In the genomic region with DNA sequence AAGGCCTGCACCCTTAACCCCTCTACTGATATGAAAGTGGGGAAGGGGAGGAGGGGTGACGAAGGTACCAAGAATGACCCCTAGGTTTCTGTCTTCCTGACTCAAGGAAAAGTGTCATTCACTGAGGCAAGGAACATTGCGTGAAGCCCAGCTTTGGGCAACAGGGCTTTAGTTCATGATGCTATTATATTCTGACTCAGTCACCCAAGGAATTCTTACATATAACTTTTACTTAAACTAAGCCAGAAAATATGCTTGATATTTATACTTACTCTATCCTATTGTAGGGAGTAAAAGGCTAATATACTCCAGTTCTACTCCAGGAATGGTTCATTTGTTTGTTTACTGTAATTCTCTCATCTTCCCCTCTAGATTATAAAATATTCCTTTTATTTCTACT, we compare ENCODE assay signal across 26 cellular contexts.
DNase-seq lines count a peak whose midpoint lies in the region; ATAC-seq and TF ChIP-seq lines count a peak whose summit lies in the region.
"Had no signal": no experiment of that assay in that cellular context is flagged by ENCODE, and none has a peak within 500 bp of the region (broad histone marks: within the 10 kb centered on the region; RNA-seq: fewer than 3 reads in every experiment).

No MANE protein-coding gene starts in this region.

- no peaks in the 10 kb centered on the region for H3K79me2 ChIP-seq in osteoblast (ENCODE audit: insufficient read depth, low read length)

- TF ChIP-seq CTCF in HFFc6 (IDR thresholded peaks at IDR 0.05): no peak
- no peak for TF ChIP-seq CTCF in osteoblast (IDR thresholded peaks at IDR 0.05; ENCODE audit: extremely low read depth, low read depth, low read length)
- no peak for TF ChIP-seq CTCF in CD14-positive monocyte (IDR thresholded peaks at IDR 0.05)
- no peak for TF ChIP-seq CTCF in WTC11 (IDR thresholded peaks at IDR 0.05)

- H3K27ac Mint-ChIP-seq in HFFc6 (peak overlapping the region; percentile 24), CD14-positive monocyte (no peak overlapping the region), WTC11 (no peak overlapping the region)
- H3K27ac Mint-ChIP-seq: B cell had no signal

- no peak for ATAC-seq in WTC11
- ATAC-seq in GM19452 (IDR thresholded peaks at IDR 0.05; ENCODE audit: unreplicated experiment): no peak
- ATAC-seq: HepG2, K562, PC-3 had no signal

- H3K36me3 ChIP-seq in osteoblast (ENCODE audit: insufficient read depth, low read length): peaks cover 45% of the 10 kb centered on the region

- H3K9me3 Mint-ChIP-seq in HFFc6: no peaks in the 10 kb centered on the region
- no peaks in the 10 kb centered on the region for H3K9me3 Mint-ChIP-seq in CD14-positive monocyte
- H3K9me3 Mint-ChIP-seq in WTC11: no peaks in the 10 kb centered on the region

- H3K4me3 Mint-ChIP-seq in HFFc6 (no peak overlapping the region), CD14-positive monocyte (no peak overlapping the region), WTC11 (no peak overlapping the region)
- H3K4me3 Mint-ChIP-seq: B cell had no signal

- H3K27me3 ChIP-seq in osteoblast (ENCODE audit: insufficient read depth, low read length): no peaks in the 10 kb centered on the region

- H3K4me1 Mint-ChIP-seq in HFFc6 (ENCODE audit: low read depth): peaks cover 39% of the 10 kb centered on the region
- H3K4me1 Mint-ChIP-seq in CD14-positive monocyte: peaks cover 5% of the 10 kb centered on the region
- peaks cover 17% of the 10 kb centered on the region for H3K4me1 Mint-ChIP-seq in WTC11
- H3K4me1 Mint-ChIP-seq: B cell had no signal

- no peak overlapping the region for H3K4me3 ChIP-seq in osteoblast (ENCODE audit: insufficient read depth, low read length)
- H3K4me3 ChIP-seq: HAP-1, K562 had no signal

- no peaks in the 10 kb centered on the region for H4K20me1 ChIP-seq in osteoblast (ENCODE audit: insufficient read depth, low read length)

- POLR2A ChIA-PET in WTC11 (lab: Charles Lee): no interaction called here

- no peaks in the 10 kb centered on the region for H3K9me3 ChIP-seq in osteoblast (ENCODE audit: low read depth, low read length)
- H3K9me3 ChIP-seq: HAP-1, SK-N-SH had no signal

- H3K36me3 Mint-ChIP-seq in HFFc6 (ENCODE audit: low read depth) (peaks cover 50% of the 10 kb centered on the region), CD14-positive monocyte (peaks cover 76 to 82% of the 10 kb centered on the region in 2 donors), WTC11 (peaks cover 35% of the 10 kb centered on the region)

- H2AFZ ChIP-seq in osteoblast (ENCODE audit: low read length): no peak overlapping the region

- peak overlapping the region; percentile 34 for H3K27ac ChIP-seq in osteoblast (ENCODE audit: low read depth, low read length)
- H3K27ac ChIP-seq: C4-2B had no signal

- peaks cover 2% of the 10 kb centered on the region; the same call in 1 of the 2 replicates for H3K27me3 Mint-ChIP-seq in HFFc6 (ENCODE audit: insufficient read depth)
- H3K27me3 Mint-ChIP-seq in CD14-positive monocyte (ENCODE audit: low read depth in 3 of 3): no peaks in the 10 kb centered on the region
- no peaks in the 10 kb centered on the region for H3K27me3 Mint-ChIP-seq in WTC11 (ENCODE audit: low read depth)
- H3K27me3 Mint-ChIP-seq: B cell had no signal

- DNase-seq in AG08396 (ENCODE audit: low spot score): peak; percentile 14
- peak; percentile 13 for DNase-seq in HFFc6
- DNase-seq in amniotic stem cell (lab: John Stamatoyannopoulos, UW): peak; percentile 16
- DNase-seq in osteoblast (ENCODE audit: insufficient read length, low spot score, missing footprints): no peak
- no peak for DNase-seq in CD14-positive monocyte (ENCODE audit: low spot score)
- DNase-seq in WTC11 (ENCODE audit: low spot score): no peak
- DNase-seq: Calu3, DMS79 treated with DMSO at 0.1 percent for 48 hours, GOT3, Kasumi-1, NCI-H1105, NCI-H1436 treated with DMSO at 0.1 percent for 48 hours, NCI-H1930, NCI-H2107, NCI-H446, NCI-H524 treated with DMSO at 0.1 percent for 48 hours, NCI-H774, PC-3, SW 1271 had no signal

- no peak overlapping the region for H3K4me2 ChIP-seq in osteoblast (ENCODE audit: insufficient read depth, low read length)
- H3K4me2 ChIP-seq: SK-N-SH had no signal

- intact Hi-C loops in CD14-positive monocyte (cut with micrococcal nuclease): no loop called here

- peaks cover 6% of the 10 kb centered on the region for H3K4me1 ChIP-seq in osteoblast (ENCODE audit: insufficient read depth, low read length)
- H3K4me1 ChIP-seq: HAP-1 had no signal

- CTCF ChIA-PET in WTC11 (lab: Charles Lee): no interaction called here

TF ChIP-seq in WTC11, 78 proteins besides CTCF, POLR2A, EP300 and RAD21 (continues in another document):
- TF ChIP-seq GTF2I (CRISPR knock-in tag; conservative IDR thresholded peaks at IDR 0.05) (no peak), KAT7 (CRISPR knock-in tag; IDR thresholded peaks at IDR 0.05; ENCODE audit: borderline replicate concordance) (no peak), SOX15 (CRISPR knock-in tag; IDR thresholded peaks at IDR 0.05) (no peak), CREB1 (CRISPR knock-in tag; IDR thresholded peaks at IDR 0.05) (no peak), ZBTB43 (CRISPR knock-in tag; IDR thresholded peaks at IDR 0.05) (no peak), ERG (CRISPR knock-in tag; IDR thresholded peaks at IDR 0.05) (no peak), ARID4B (CRISPR knock-in tag; IDR thresholded peaks at IDR 0.05; ENCODE audit: borderline replicate concordance) (no peak)
- TF ChIP-seq, protein P1, sequence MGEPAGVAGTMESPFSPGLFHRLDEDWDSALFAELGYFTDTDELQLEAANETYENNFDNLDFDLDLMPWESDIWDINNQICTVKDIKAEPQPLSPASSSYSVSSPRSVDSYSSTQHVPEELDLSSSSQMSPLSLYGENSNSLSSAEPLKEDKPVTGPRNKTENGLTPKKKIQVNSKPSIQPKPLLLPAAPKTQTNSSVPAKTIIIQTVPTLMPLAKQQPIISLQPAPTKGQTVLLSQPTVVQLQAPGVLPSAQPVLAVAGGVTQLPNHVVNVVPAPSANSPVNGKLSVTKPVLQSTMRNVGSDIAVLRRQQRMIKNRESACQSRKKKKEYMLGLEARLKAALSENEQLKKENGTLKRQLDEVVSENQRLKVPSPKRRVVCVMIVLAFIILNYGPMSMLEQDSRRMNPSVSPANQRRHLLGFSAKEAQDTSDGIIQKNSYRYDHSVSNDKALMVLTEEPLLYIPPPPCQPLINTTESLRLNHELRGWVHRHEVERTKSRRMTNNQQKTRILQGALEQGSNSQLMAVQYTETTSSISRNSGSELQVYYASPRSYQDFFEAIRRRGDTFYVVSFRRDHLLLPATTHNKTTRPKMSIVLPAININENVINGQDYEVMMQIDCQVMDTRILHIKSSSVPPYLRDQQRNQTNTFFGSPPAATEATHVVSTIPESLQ (CRISPR knock-in tag; IDR thresholded peaks at IDR 0.05): no peak

Comparison
In these comparisons a context has a peak if more than half of its experiments do, and no peak if none do; other contexts are left out.
1. DNase-seq: peak in AG08396 (single experiment), HFFc6 (single experiment) and amniotic stem cell (single experiment); none in osteoblast (single experiment), CD14-positive monocyte (single experiment) and WTC11 (single experiment).